ENCODE assay signal across 33 cellular contexts in genomic region chr2:233638836-233639235, GRCh38. TPM values are rescaled to one million over a fixed set of nuclear protein-coding genes. Genes with fewer than 3 reads are reported as not detected.
A peak's percentile ranks its signal among the peaks of the same experiment; 100 is the strongest.
DNase-seq lines count a peak whose midpoint lies in the region; ATAC-seq and FAIRE-seq lines count a peak whose summit lies in the region.
"Had no signal": no experiment of that assay in that cellular context is flagged by ENCODE, and none has a peak within 500 bp of the region (broad histone marks: within the 10 kb centered on the region; RNA-seq: fewer than 3 reads in every experiment).

No MANE protein-coding gene starts in this region.

- DNase-seq in Daoy (ENCODE audit: low read depth): peak; percentile 18
- peak; percentile 47 for DNase-seq in Karpas-422
- DNase-seq in memory B cell (ENCODE audit: low spot score in 2 of 2): no peak
- DNase-seq in AML-193 (lab: John Stamatoyannopoulos, UW): no peak
- no peak for DNase-seq in NCI-H2227 treated with DMSO at 0.1 percent for 48 hours (lab: John Stamatoyannopoulos, UW)
- no peak for DNase-seq in NOMO-1 treated with DMSO at 0.1 percent for 48 hours (lab: John Stamatoyannopoulos, UW; ENCODE audit: unreplicated experiment)
- DNase-seq: activated CD4-positive, alpha-beta T cell treated with anti-CD3 and anti-CD28 coated beads for 48 hours; activated gamma-delta T cell treated with Interleukin-2 at 50 U/mL for 16 hours; activated T-cell treated with anti-CD3 and anti-CD28 coated beads, Interleukin-2, amount 50 U/mL, for 48 hours; caudate nucleus; endodermal cell; H9; left lung; MV-4-11; naive thymus-derived CD4-positive, alpha-beta T cell; NCI-H1436 treated with DMSO at 0.1 percent for 48 hours; NCI-H446; PC-9; right cardiac atrium; SHP77 treated with DMSO at 0.1 percent for 48 hours; stimulated activated CD4-positive, alpha-beta T cell treated with anti-CD3 and anti-CD28 coated beads, Interleukin-2, amount 100 ng/mL, for 24 hours; stimulated activated CD8-positive, alpha-beta memory T cell treated with anti-CD3 and anti-CD28 coated beads, Interleukin-4, amount 100 ng/mL, for 48 hours; stomach; uterus had no signal

- H3K4me2 ChIP-seq in Karpas-422 (ENCODE audit: low read depth, low read length, poor library complexity, severe bottlenecking): no peak overlapping the region
- H3K4me2 ChIP-seq: BLaER1 treated with 17β-estradiol and CSF1 and Interleukin-3, amounts not matched to agents 10 nM and 100 nM; KMS-11; PC-9 had no signal

- peaks cover 6% of the 10 kb centered on the region for H3K27me3 Mint-ChIP-seq in memory B cell
- H3K27me3 Mint-ChIP-seq: dendritic cell treated with granulocyte-macrophage colony-stimulating factor and Interleukin-4, amounts not matched to agents 40 ng/mL and 50 ng/mL, for 4 days had no signal

- H3K4me1 ChIP-seq in Karpas-422 (ENCODE audit: low read length): no peaks in the 10 kb centered on the region
- H3K4me1 ChIP-seq: BLaER1 treated with 17β-estradiol and CSF1 and Interleukin-3, amounts not matched to agents 10 nM and 100 nM; left lung; stomach; uterus had no signal

- H3K4me1 Mint-ChIP-seq in memory B cell: peaks cover 6% of the 10 kb centered on the region
- H3K4me1 Mint-ChIP-seq: H9, mesothelial cell of epicardium had no signal

- H3K27me3 ChIP-seq in Karpas-422 (ENCODE audit: low read length): no peaks in the 10 kb centered on the region
- H3K27me3 ChIP-seq: BLaER1 treated with 17β-estradiol and CSF1 and Interleukin-3, amounts not matched to agents 10 nM and 100 nM; left lung; stomach; uterus had no signal

- H3K79me2 ChIP-seq in Karpas-422 (ENCODE audit: low read length): no peaks in the 10 kb centered on the region

- peak; percentile 45 for ATAC-seq in memory B cell (ENCODE audit: low read depth)
- ATAC-seq: left lung; naive thymus-derived CD4-positive, alpha-beta T cell; right cardiac atrium had no signal

- no peaks in the 10 kb centered on the region for H3K36me3 ChIP-seq in Karpas-422 (ENCODE audit: insufficient read depth, low read length)
- H3K36me3 ChIP-seq: BLaER1 treated with 17β-estradiol and CSF1 and Interleukin-3, amounts not matched to agents 10 nM and 100 nM; left lung; stomach; uterus had no signal

- H3K27ac ChIP-seq in Karpas-422 (ENCODE audit: low read length): no peak overlapping the region
- H3K27ac ChIP-seq: BLaER1 treated with 17β-estradiol and CSF1 and Interleukin-3, amounts not matched to agents 10 nM and 100 nM; HL-60; KMS-11; left lung; PC-9; stomach; uterus had no signal

- H3K9me2 ChIP-seq in Karpas-422 (replicated peaks; ENCODE audit: insufficient read depth, low read length): no peaks in the 10 kb centered on the region

- peaks cover 4% of the 10 kb centered on the region for H3K9me3 Mint-ChIP-seq in memory B cell
- H3K9me3 Mint-ChIP-seq: dendritic cell treated with granulocyte-macrophage colony-stimulating factor and Interleukin-4, amounts not matched to agents 40 ng/mL and 50 ng/mL, for 4 days; endodermal cell; T-helper 2 cell treated with Interferon-gamma antibody and Interleukin-4, amounts not matched to agents 5 μg/mL and 100 μg/mL, for 36 hours had no signal

- H3K36me3 Mint-ChIP-seq in memory B cell: peaks cover 1% of the 10 kb centered on the region
- H3K36me3 Mint-ChIP-seq: mesothelial cell of epicardium had no signal

- no peaks in the 10 kb centered on the region for H3K9me3 ChIP-seq in Karpas-422 (ENCODE audit: low read length)
- H3K9me3 ChIP-seq: uterus had no signal

- no peak overlapping the region for H3K4me3 Mint-ChIP-seq in memory B cell
- H3K4me3 Mint-ChIP-seq: dendritic cell treated with granulocyte-macrophage colony-stimulating factor and Interleukin-4, amounts not matched to agents 40 ng/mL and 50 ng/mL, for 4 days; endodermal cell; H9; mesothelial cell of epicardium; T-helper 2 cell treated with Interferon-gamma antibody and Interleukin-4, amounts not matched to agents 5 μg/mL and 100 μg/mL, for 36 hours had no signal

- H3K4me3 ChIP-seq in Karpas-422 (ENCODE audit: low read length): no peak overlapping the region
- H3K4me3 ChIP-seq: BLaER1 treated with 17β-estradiol and CSF1 and Interleukin-3, amounts not matched to agents 10 nM and 100 nM; left lung; PC-9; stomach; uterus had no signal

- FAIRE-seq in TTC549 (lab: Jason Lieb, UNC): peak; percentile 56

- no peak overlapping the region for H3K9ac ChIP-seq in Karpas-422 (ENCODE audit: low read length)
- H3K9ac ChIP-seq: BLaER1 treated with 17β-estradiol and CSF1 and Interleukin-3, amounts not matched to agents 10 nM and 100 nM; KMS-11 had no signal

- H3K27ac Mint-ChIP-seq in memory B cell: no peak overlapping the region
- H3K27ac Mint-ChIP-seq: dendritic cell treated with granulocyte-macrophage colony-stimulating factor and Interleukin-4, amounts not matched to agents 40 ng/mL and 50 ng/mL, for 4 days; endodermal cell; H9; mesothelial cell of epicardium; naive thymus-derived CD4-positive, alpha-beta T cell; T-helper 2 cell treated with Interferon-gamma antibody and Interleukin-4, amounts not matched to agents 5 μg/mL and 100 μg/mL, for 36 hours had no signal

- H2AFZ ChIP-seq in Karpas-422 (ENCODE audit: low read length): no peak overlapping the region
- H2AFZ ChIP-seq: PC-9 had no signal

- H4K20me1 ChIP-seq in Karpas-422 (ENCODE audit: insufficient read depth, low read depth, low read length): no peaks in the 10 kb centered on the region
- H4K20me1 ChIP-seq: BLaER1 treated with 17β-estradiol and CSF1 and Interleukin-3, amounts not matched to agents 10 nM and 100 nM had no signal

RNA-seq across cellular contexts. Expression of gene UGT1A10, which starts 2.6 kb away (rescaled TPM):
- 8.2 and 13.4 TPM in 2 replicates for total RNA-seq in Daoy (2014; rRNA removed; shearing (Covaris generic))
- total RNA-seq in Karpas-422 (2014; rRNA removed; shearing (Covaris generic); ENCODE audit: low replicate concordance): 0.11 and 0.14 TPM in 2 replicates
- total RNA-seq: fibroblast of villous mesenchyme; H9; left lung; mesothelial cell of epicardium; naive thymus-derived CD4-positive, alpha-beta T cell; PC-9; posterior vena cava; right cardiac atrium; uterus had no signal

RNA-seq across cellular contexts. Expression of gene UGT1A8, which starts 21.4 kb away (rescaled TPM):
- total RNA-seq in Daoy (2014; rRNA removed; shearing (Covaris generic)): 15.1 and 15.4 TPM in 2 replicates
- 0.18 TPM in 1 of 2 replicates, not detected in the other for total RNA-seq in Karpas-422 (2014; rRNA removed; shearing (Covaris generic); ENCODE audit: low replicate concordance)
- total RNA-seq: endodermal cell; H9; left lung; mesothelial cell of epicardium; naive thymus-derived CD4-positive, alpha-beta T cell; posterior vena cava; right cardiac atrium; uterus had no signal

RNA-seq across cellular contexts. Expression of gene UGT1A9, which starts 32.9 kb away (rescaled TPM):
- 0.24 and 1.0 TPM in 2 replicates for total RNA-seq in Daoy (2014; rRNA removed; shearing (Covaris generic))
- not detected in 2 replicates for total RNA-seq in Karpas-422 (2014; rRNA removed; shearing (Covaris generic); ENCODE audit: low replicate concordance)
- total RNA-seq: endodermal cell; fibroblast of villous mesenchyme; H9; left lung; mesothelial cell of epicardium; naive thymus-derived CD4-positive, alpha-beta T cell; PC-9; posterior vena cava; right cardiac atrium; uterus had no signal

RNA-seq across cellular contexts. Expression of gene UGT1A7, which starts 42.9 kb away (rescaled TPM):
- 0.17 TPM in 1 of 2 replicates, not detected in the other for total RNA-seq in Daoy (2014; rRNA removed; shearing (Covaris generic))
- 0.18 TPM in 1 of 2 replicates, not detected in the other for total RNA-seq in Karpas-422 (2014; rRNA removed; shearing (Covaris generic); ENCODE audit: low replicate concordance)
- total RNA-seq: endodermal cell; fibroblast of villous mesenchyme; H9; left lung; mesothelial cell of epicardium; naive thymus-derived CD4-positive, alpha-beta T cell; posterior vena cava; right cardiac atrium had no signal

RNA-seq across cellular contexts. Expression of gene UGT1A6, which starts 53.9 kb away (rescaled TPM):
- 1.1 TPM in 1 of 2 replicates, not detected in the other for total RNA-seq in Daoy (2014; rRNA removed; shearing (Covaris generic))
- total RNA-seq in Karpas-422 (2014; rRNA removed; shearing (Covaris generic); ENCODE audit: low replicate concordance): not detected in 2 replicates
- total RNA-seq: endodermal cell; fibroblast of villous mesenchyme; H9; mesothelial cell of epicardium; naive thymus-derived CD4-positive, alpha-beta T cell; posterior vena cava; right cardiac atrium; uterus had no signal

Comparison
In these comparisons a context has a peak if more than half of its experiments do, and no peak if none do; other contexts are left out.
1. DNase-seq: peak in Daoy (single experiment) and Karpas-422 (single experiment); none in memory B cell (0 of 2), AML-193 (0 of 2), NCI-H2227 treated with DMSO at 0.1 percent for 48 hours (single experiment) and NOMO-1 treated with DMSO at 0.1 percent for 48 hours (single experiment).
2. RNA of gene UGT1A8, which starts 21.4 kb away (total RNA-seq): 15.1 to 15.4 TPM in Daoy; 0.18 TPM in Karpas-422; every median in the first group is over 10 times any median in the second.